In the genomic region with DNA sequence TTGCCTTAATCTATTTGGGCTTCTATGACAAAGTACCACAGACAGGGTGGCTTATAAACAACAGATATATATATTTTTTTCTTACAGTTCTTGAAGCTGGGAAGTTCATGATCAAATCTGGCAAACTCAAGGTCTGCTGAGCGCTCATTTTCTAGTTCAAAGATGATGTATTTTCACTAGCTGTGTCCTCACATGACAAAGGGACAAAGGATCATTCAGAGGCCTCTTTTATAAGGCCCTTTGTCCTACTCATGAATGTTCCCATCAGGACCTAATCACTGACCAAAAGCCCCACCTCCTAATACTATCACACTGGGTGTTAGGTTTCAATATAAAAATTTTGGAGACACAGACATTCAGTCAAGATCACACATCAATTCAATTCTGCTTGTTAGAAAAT, we compare ENCODE assay signal across 20 cellular contexts.
A peak's percentile ranks its signal among the peaks of the same experiment; 100 is the strongest.
DNase-seq lines count a peak whose midpoint lies in the region; ATAC-seq and TF ChIP-seq lines count a peak whose summit lies in the region.
"Had no signal": no experiment of that assay in that cellular context is flagged by ENCODE, and none has a peak within 500 bp of the region (broad histone marks: within the 10 kb centered on the region; RNA-seq: fewer than 3 reads in every experiment).

No MANE protein-coding gene starts in this region.

- H3K9ac ChIP-seq in HCT116 (ENCODE audit: low read length): no peak overlapping the region
- H3K9ac ChIP-seq: BLaER1, GM23248 had no signal

- no peaks in the 10 kb centered on the region for H3K4me1 ChIP-seq in HCT116 (ENCODE audit: control insufficient read depth in 1 of 2, insufficient read depth in 2 of 2, low read length in 2 of 2)
- H3K4me1 ChIP-seq: BLaER1 had no signal

- POLR2A ChIA-PET in HCT116 (lab: Charles Lee): no interaction called here

- DNase-seq in HCT116 (ENCODE audit: low read depth, low spot score): no peak
- peak; percentile 75 for DNase-seq in globus pallidus (ENCODE audit: low spot score)
- peak; percentile 47 for DNase-seq in midbrain (lab: John Stamatoyannopoulos, UW)
- peak; percentile 79 for DNase-seq in superior temporal gyrus (ENCODE audit: extremely low spot score)
- DNase-seq in germinal center (ENCODE audit: low spot score): no peak
- DNase-seq in hepatic stellate cell (ENCODE audit: low spot score): no peak
- no peak for DNase-seq in SKM-1 (lab: John Stamatoyannopoulos, UW; ENCODE audit: unreplicated experiment)
- DNase-seq in Kasumi-1 (lab: John Stamatoyannopoulos, UW): no peak
- DNase-seq: CD4-positive, CD25-positive, alpha-beta regulatory T cell; CD8-positive, alpha-beta T cell; DMS 273 treated with DMSO at 0.1 percent for 48 hours; DMS79; EL; GDM1; GM23248; H7; HCEC 1CT had no signal

- intact Hi-C loops in HCT116 (cut with micrococcal nuclease): no loop called here

- H3K4me3 ChIP-seq in HCT116 (replicated peaks in 1 of 2; ENCODE audit: low read depth in 1 of 2, low read length in 2 of 2): no peak overlapping the region
- H3K4me3 ChIP-seq: BLaER1, GM12878, GM23248 had no signal

- H3K27me3 ChIP-seq in HCT116 (ENCODE audit: insufficient read depth, low read length): no peaks in the 10 kb centered on the region
- H3K27me3 ChIP-seq: BLaER1 had no signal

- no peak for TF ChIP-seq RAD21 in HCT116 (IDR thresholded peaks at IDR 0.05; ENCODE audit: low read depth)

- no TSS peak for BruUV-seq in HCT116 (replicated peaks; lab: Mats Ljungman, UMichigan)

- H3K79me2 ChIP-seq in HCT116 (ENCODE audit: insufficient read depth, low read length): no peaks in the 10 kb centered on the region

- CTCF ChIA-PET in HCT116 (lab: Charles Lee): no interaction called here

- H3K4me2 ChIP-seq in HCT116 (ENCODE audit: low read length): no peak overlapping the region
- H3K4me2 ChIP-seq: BLaER1 had no signal

- H4K20me1 ChIP-seq in HCT116 (ENCODE audit: insufficient read depth): no peaks in the 10 kb centered on the region
- H4K20me1 ChIP-seq: BLaER1 had no signal

- H3K36me3 ChIP-seq in HCT116 (ENCODE audit: control insufficient read depth in 1 of 2, insufficient read depth in 2 of 2, low read length in 2 of 2): no peaks in the 10 kb centered on the region
- H3K36me3 ChIP-seq: BLaER1 had no signal

- no peaks in the 10 kb centered on the region for H3K9me3 ChIP-seq in HCT116 (ENCODE audit: control insufficient read depth in 1 of 2, insufficient read depth in 1 of 2, low read depth in 1 of 2, low read length in 2 of 2)
- H3K9me3 ChIP-seq: BLaER1 had no signal

- no peak overlapping the region for H3K27ac ChIP-seq in HCT116 (ENCODE audit: low read depth, low read length)
- H3K27ac ChIP-seq: BLaER1, C4-2B, GM23248 had no signal

- H3K9me2 ChIP-seq in HCT116 (ENCODE audit: insufficient read depth): no peaks in the 10 kb centered on the region

- TF ChIP-seq POLR2A in HCT116 (IDR thresholded peaks at IDR 0.05; ENCODE audit: borderline replicate concordance, extremely low read depth, insufficient read depth, insufficient read length): no peak

- no peak for ATAC-seq in HCT116
- ATAC-seq: CD8-positive, alpha-beta T cell; GM12878 had no signal

- no peak for TF ChIP-seq CTCF in HCT116 (IDR thresholded peaks at IDR 0.05 in 2 of 3, conservative IDR thresholded peaks at IDR 0.05 in 1 of 3; ENCODE audit: borderline replicate concordance in 1 of 3, insufficient read depth in 1 of 3, low read depth in 2 of 3, low read length in 2 of 3)

- RAD21 ChIA-PET in HCT116 (lab: Charles Lee; ENCODE audit: low non-redundant PET in 1 of 2, low total read pairs in 2 of 2, uncharacterized antibody in 2 of 2, unreplicated experiment in 2 of 2): no interaction called here

- H2AFZ ChIP-seq in HCT116 (ENCODE audit: low read depth, low read length, poor library complexity, severe bottlenecking): peak overlapping the region; percentile 76
- H2AFZ ChIP-seq: GM23248 had no signal

TF ChIP-seq in HCT116, 20 proteins besides CTCF, POLR2A, EP300 and RAD21:
- TF ChIP-seq EZH2 (IDR thresholded peaks at IDR 0.05): no peak
- TF ChIP-seq SIN3A (IDR thresholded peaks at IDR 0.05; ENCODE audit: low read depth): no peak
- TF ChIP-seq SP1 (IDR thresholded peaks at IDR 0.05; ENCODE audit: low read depth): no peak
- no peak for TF ChIP-seq ZFX (IDR thresholded peaks at IDR 0.05)
- TF ChIP-seq ZNF274 (IDR thresholded peaks at IDR 0.05; ENCODE audit: low read depth, low read length): no peak

Comparison
In these comparisons a context has a peak if more than half of its experiments do, and no peak if none do; other contexts are left out.
1. DNase-seq: peak in globus pallidus (single experiment), midbrain (single experiment) and superior temporal gyrus (single experiment); none in HCT116 (single experiment), germinal center (single experiment), hepatic stellate cell (single experiment), SKM-1 (single experiment) and Kasumi-1 (0 of 2).